In the genomic region with DNA sequence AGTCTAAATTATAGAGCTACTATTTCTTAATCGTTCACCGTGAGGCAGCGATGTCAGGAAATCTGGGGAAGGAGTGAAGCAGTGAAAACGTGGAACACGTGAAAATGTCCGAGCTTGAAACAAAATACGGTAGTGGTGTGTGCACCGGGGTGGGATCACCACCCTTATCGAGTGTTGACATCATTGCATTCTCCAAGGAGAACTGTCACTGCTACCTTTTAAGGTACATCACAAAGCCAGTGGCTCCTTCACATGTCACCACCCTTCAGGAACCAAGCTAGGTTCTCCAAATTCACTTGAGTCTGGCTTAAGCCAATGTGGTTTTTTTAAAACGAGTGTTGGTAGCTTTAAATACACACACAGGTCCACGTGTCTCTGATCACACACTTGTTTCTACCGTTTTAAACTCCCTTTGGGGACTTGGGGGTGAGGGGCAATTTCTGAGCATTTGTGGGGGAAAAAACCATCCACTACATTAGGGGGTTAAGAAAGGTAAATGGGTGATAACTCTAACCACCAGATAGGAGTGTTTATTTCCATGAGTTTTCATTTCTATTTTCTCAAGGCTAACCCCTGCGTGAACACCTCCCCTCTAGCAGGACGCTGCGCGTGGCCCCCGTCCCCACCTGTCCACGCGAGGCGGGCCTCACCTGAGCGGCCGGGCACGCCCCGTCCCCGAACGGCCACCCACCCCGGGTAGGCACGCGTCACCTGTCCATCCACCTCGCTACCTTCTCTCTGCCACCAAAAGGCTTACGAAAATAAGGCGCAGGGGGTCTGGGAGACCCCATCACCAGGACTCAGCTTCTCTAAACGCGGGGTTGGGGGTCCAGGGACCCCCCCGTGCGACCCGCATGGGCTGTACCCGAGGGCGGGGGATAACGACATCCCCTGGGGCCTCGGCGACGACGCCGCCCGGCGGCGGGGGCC, we compare ENCODE assay signal across 8 cellular contexts. TPM values are rescaled to one million over a fixed set of nuclear protein-coding genes. Genes with fewer than 3 reads are reported as not detected.
DNase-seq lines count a peak whose midpoint lies in the region; ATAC-seq, FAIRE-seq and TF ChIP-seq lines count a peak whose summit lies in the region.

No MANE protein-coding gene starts in this region.

- H3K9ac ChIP-seq in endothelial cell of umbilical vein (replicated peaks; ENCODE audit: extremely low read depth, insufficient read depth, low read length): peak overlapping the region; percentile 86

- H3K9me3 Mint-ChIP-seq in activated CD8-positive, alpha-beta T cell treated with anti-CD3 and anti-CD28 coated beads for 36 hours: no peaks in the 10 kb centered on the region

- H3K27ac ChIP-seq in 22Rv1 (peak overlapping the region; percentile 84), endothelial cell of umbilical vein (ENCODE audit: insufficient read depth, low read depth, low read length) (peak overlapping the region; percentile 62), muscle layer of duodenum (ENCODE audit: low read length) (no peak overlapping the region), upper lobe of left lung (peak overlapping the region in 3 of 4 donors; percentile 52 to 90 (median 76))

- peak overlapping the region; percentile 84 for H2AFZ ChIP-seq in endothelial cell of umbilical vein (ENCODE audit: low read depth, low read length)

- H3K27me3 ChIP-seq in endothelial cell of umbilical vein (ENCODE audit: control insufficient read depth in 2 of 2, insufficient read depth in 2 of 2, low read length in 2 of 2) (no peaks in the 10 kb centered on the region), muscle layer of duodenum (ENCODE audit: low read depth, low read length) (no peaks in the 10 kb centered on the region), upper lobe of left lung (no peaks in the 10 kb centered on the region)

- no peak for TF ChIP-seq POLR2A in endothelial cell of umbilical vein (IDR thresholded peaks at IDR 0.05; ENCODE audit: low read depth, low read length)
- TF ChIP-seq POLR2A in upper lobe of left lung (IDR thresholded peaks at IDR 0.05): no peak

- peak; percentile 18 for ATAC-seq in HG02870 (IDR thresholded peaks at IDR 0.05; ENCODE audit: unreplicated experiment)
- ATAC-seq in activated CD8-positive, alpha-beta T cell treated with anti-CD3 and anti-CD28 coated beads for 36 hours: peak; percentile 22
- peak; percentile 44 to 47 for ATAC-seq in upper lobe of left lung (ENCODE audit: low FRiP score in 2 of 2)

- dilution Hi-C loops in endothelial cell of umbilical vein (cut with MboI; ENCODE audit: extremely low pct_ligation_motif_present, low sequenced_read_pairs): no loop called here

- peaks cover 14% of the 10 kb centered on the region for H3K36me3 Mint-ChIP-seq in activated CD8-positive, alpha-beta T cell treated with anti-CD3 and anti-CD28 coated beads for 36 hours (ENCODE audit: low read depth)

- DNase-seq in GM13976 (ENCODE audit: low spot score) (peak; percentile 55), NCI-H2171 (lab: John Stamatoyannopoulos, UW) (peak; percentile 45), endothelial cell of umbilical vein (ENCODE audit: low read depth, low spot score) (peak; percentile 55), upper lobe of left lung (peak; percentile 43 to 89)
- peak; percentile 32 for DNase-seq in activated CD8-positive, alpha-beta T cell treated with anti-CD3 and anti-CD28 coated beads for 36 hours

- peak overlapping the region; percentile 87 for H3K27ac Mint-ChIP-seq in activated CD8-positive, alpha-beta T cell treated with anti-CD3 and anti-CD28 coated beads for 36 hours

- POLR2A ChIA-PET in activated CD8-positive, alpha-beta T cell treated with anti-CD3 and anti-CD28 coated beads for 36 hours (lab: Charles Lee): interaction anchor here (0.6 to 1.8 kb wide), 19 partner anchors 8 to 356 kb away, joined by 3 to 6 read pairs (median 4); a partner anchor contains a TSS
- POLR2A ChIA-PET in endothelial cell of umbilical vein (lab: Charles Lee): no interaction called here

- H3K4me1 ChIP-seq in endothelial cell of umbilical vein (ENCODE audit: control insufficient read depth, extremely low read depth, insufficient read depth, low read length) (peaks cover 12% of the 10 kb centered on the region), muscle layer of duodenum (ENCODE audit: control insufficient read depth in 1 of 2, insufficient read depth in 2 of 2, low read length in 2 of 2) (peaks cover 0 to 11% of the 10 kb centered on the region in 2 donors), upper lobe of left lung (peaks cover 10 to 26% (median 19%) of the 10 kb centered on the region in 4 donors)

- peak; percentile 83 for FAIRE-seq in endothelial cell of umbilical vein (lab: Jason Lieb, UNC)

- CTCF ChIA-PET in activated CD8-positive, alpha-beta T cell treated with anti-CD3 and anti-CD28 coated beads for 36 hours (lab: Charles Lee): interaction anchor here (0.7 to 1.5 kb wide), 8 partner anchors 8 to 239 kb away, joined by 3 to 9 read pairs (median 4); no protein-coding TSS in a partner anchor
- CTCF ChIA-PET in endothelial cell of umbilical vein (lab: Charles Lee): interaction anchor here (0.8 to 2.3 kb wide), 13 partner anchors 11 to 595 kb away, joined by 3 to 12 read pairs (median 4); no protein-coding TSS in a partner anchor

- H3K27me3 Mint-ChIP-seq in activated CD8-positive, alpha-beta T cell treated with anti-CD3 and anti-CD28 coated beads for 36 hours: no peaks in the 10 kb centered on the region

- WGBS in upper lobe of left lung, 2 donors: 3 to 4% methylated on average over 32 to 33 of the region's 48 CpGs

- in situ Hi-C loops in GM13976 (cut with MboI; ENCODE audit: low sequenced_read_pairs, unreplicated experiment): no loop called here

- intact Hi-C loops in activated CD8-positive, alpha-beta T cell treated with anti-CD3 and anti-CD28 coated beads for 36 hours (cut with micrococcal nuclease): no loop called here
- intact Hi-C loops in endothelial cell of umbilical vein (cut with micrococcal nuclease): loop anchor here (2.0 to 5.0 kb wide), 3 partner anchors 54 to 239 kb away; no protein-coding TSS in a partner anchor

- no peak for TF ChIP-seq EP300 in upper lobe of left lung (IDR thresholded peaks at IDR 0.05)

- H3K4me1 Mint-ChIP-seq in activated CD8-positive, alpha-beta T cell treated with anti-CD3 and anti-CD28 coated beads for 36 hours (ENCODE audit: low read depth): peaks cover 24% of the 10 kb centered on the region

- H3K9me3 ChIP-seq in endothelial cell of umbilical vein (replicated peaks; ENCODE audit: control insufficient read depth, insufficient read depth, low read length) (no peaks in the 10 kb centered on the region), muscle layer of duodenum (ENCODE audit: control insufficient read depth in 1 of 2, low read length in 2 of 2) (no peaks in the 10 kb centered on the region), upper lobe of left lung (no peaks in the 10 kb centered on the region)

- H3K4me3 ChIP-seq in endothelial cell of umbilical vein (replicated peaks in 1 of 3; ENCODE audit: insufficient read depth in 1 of 3, low read depth in 1 of 3, low read length in 3 of 3): peak overlapping the region; percentile 57 to 94 (median 88)
- H3K4me3 ChIP-seq in muscle layer of duodenum (ENCODE audit: low read depth in 1 of 2, low read length in 2 of 2): peak overlapping the region; percentile 77
- peak overlapping the region; percentile 64 to 91 (median 83) for H3K4me3 ChIP-seq in upper lobe of left lung

- BruUV-seq in endothelial cell of umbilical vein (replicated peaks; lab: Mats Ljungman, UMichigan): TSS peak; percentile 57

- H3K4me3 Mint-ChIP-seq in activated CD8-positive, alpha-beta T cell treated with anti-CD3 and anti-CD28 coated beads for 36 hours: peak overlapping the region; percentile 87

- H3K79me2 ChIP-seq in endothelial cell of umbilical vein (ENCODE audit: control insufficient read depth, insufficient read depth, low read length): peaks cover 27% of the 10 kb centered on the region

- H3K36me3 ChIP-seq in endothelial cell of umbilical vein (ENCODE audit: control insufficient read depth in 2 of 2, extremely low read depth in 1 of 2, insufficient read depth in 2 of 2, low read length in 2 of 2) (no peaks in the 10 kb centered on the region), muscle layer of duodenum (ENCODE audit: control insufficient read depth in 1 of 2, insufficient read depth in 2 of 2, low read length in 2 of 2) (no peaks in the 10 kb centered on the region), upper lobe of left lung (no peaks in the 10 kb centered on the region)

- H3K9me1 ChIP-seq in endothelial cell of umbilical vein (replicated peaks; ENCODE audit: control insufficient read depth, extremely low read depth, insufficient read depth, low read length): no peaks in the 10 kb centered on the region

- H4K20me1 ChIP-seq in endothelial cell of umbilical vein (replicated peaks; ENCODE audit: control insufficient read depth, extremely low read depth, insufficient read depth, low read length): no peaks in the 10 kb centered on the region

- peak overlapping the region; percentile 54 for H3K4me2 ChIP-seq in endothelial cell of umbilical vein (ENCODE audit: insufficient read depth, low read length)

- TF ChIP-seq CTCF in 22Rv1 (IDR thresholded peaks at IDR 0.05) (no peak), GM13976 (IDR thresholded peaks at IDR 0.05; ENCODE audit: borderline replicate concordance, control extremely low read depth, extremely low read depth, insufficient read depth, missing control alignments) (no peak), endothelial cell of umbilical vein (IDR thresholded peaks at IDR 0.05; ENCODE audit: extremely low read depth in 1 of 2, insufficient read depth in 1 of 2, low read depth in 1 of 2, low read length in 2 of 2) (no peak), upper lobe of left lung (IDR thresholded peaks at IDR 0.05) (no peak)
- TF ChIP-seq CTCF in activated CD8-positive, alpha-beta T cell treated with anti-CD3 and anti-CD28 coated beads for 36 hours (IDR thresholded peaks at IDR 0.05): no peak

TF ChIP-seq in endothelial cell of umbilical vein, 7 proteins besides CTCF, POLR2A, EP300 and RAD21:
- no peak for TF ChIP-seq JUN (IDR thresholded peaks at IDR 0.05; ENCODE audit: borderline replicate concordance, insufficient read depth, insufficient read length, low read depth)
- TF ChIP-seq FOS (IDR thresholded peaks at IDR 0.05; ENCODE audit: borderline replicate concordance, insufficient read depth, low read length): no peak
- TF ChIP-seq GATA2 (IDR thresholded peaks at IDR 0.05; ENCODE audit: insufficient read depth, insufficient read length, low read depth, low read length): no peak
TF ChIP-seq in endothelial cell of umbilical vein: peak in this region for 0.

RNA-seq across cellular contexts. Expression of a gene that starts 1.0 kb away (rescaled TPM):
- total RNA-seq in activated CD8-positive, alpha-beta T cell treated with anti-CD3 and anti-CD28 coated beads for 36 hours: 10 to 100 TPM; 13.2 to 14.5 TPM
- total RNA-seq in endothelial cell of umbilical vein: 10.0 and 12.9 TPM in 2 replicates
- 11.8 TPM in 2 replicates for polyA plus RNA-seq in endothelial cell of umbilical vein
- 5.0 and 6.9 TPM in 2 replicates for polyA plus RNA-seq in endothelial cell of umbilical vein (2011; cell fraction: cytosol; rRNA removed)
- polyA plus RNA-seq in endothelial cell of umbilical vein (2011; cell fraction: nucleus; rRNA removed): 54.8 and 60.8 TPM in 2 replicates
- 5.1 TPM in 2 replicates for polyA plus RNA-seq in endothelial cell of umbilical vein (2012)
- polyA minus RNA-seq in endothelial cell of umbilical vein: 10.4 and 12.8 TPM in 2 replicates
- polyA minus RNA-seq in endothelial cell of umbilical vein (2011; cell fraction: cytosol; rRNA and poly(A)+ RNA removed): 12.7 TPM
- polyA minus RNA-seq in endothelial cell of umbilical vein (2011; cell fraction: nucleus; rRNA and poly(A)+ RNA removed): 20.4 and 21.6 TPM in 2 replicates
- 10 to 100 TPM in 2 of 6 donors, 1 to 10 TPM in 4; 5.3 to 31.4 (median 7.4) TPM for total RNA-seq in upper lobe of left lung
